12 cellular contexts compared by ENCODE assay signal in the genomic region with DNA sequence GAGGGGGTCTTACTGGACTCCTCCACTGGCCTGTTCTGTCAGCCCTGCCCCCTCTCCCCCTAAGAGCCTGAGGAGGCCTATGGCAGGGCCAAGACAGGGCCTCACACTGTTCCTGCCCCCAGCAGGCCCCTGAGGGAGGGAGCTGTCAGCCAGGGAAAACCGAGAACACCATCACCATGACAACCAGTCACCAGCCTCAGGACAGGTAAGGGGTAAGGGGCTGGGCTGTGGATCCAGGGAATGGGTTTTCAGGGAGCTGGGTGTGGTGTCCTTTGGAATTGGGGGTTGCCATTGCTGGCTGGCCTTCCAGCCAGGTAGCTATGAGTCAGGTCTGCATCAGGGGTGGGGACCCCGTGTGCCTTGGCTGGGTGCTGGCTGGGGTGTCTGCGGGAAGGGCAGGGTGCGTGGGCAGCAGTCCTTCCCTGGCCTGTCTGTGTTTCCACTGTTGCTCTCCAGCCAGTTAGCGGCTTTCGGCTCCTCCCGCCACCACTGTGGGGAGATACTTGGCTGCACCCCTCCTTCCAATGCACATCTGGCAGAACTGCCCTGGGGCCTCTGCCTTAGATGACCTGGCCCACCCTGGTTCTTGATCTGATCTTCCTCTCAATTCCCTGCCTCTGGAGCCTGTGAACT. TPM values are rescaled to one million over a fixed set of nuclear protein-coding genes. Genes with fewer than 3 reads are reported as not detected.
DNase-seq lines count a peak whose midpoint lies in the region; ATAC-seq and TF ChIP-seq lines count a peak whose summit lies in the region.
"Had no signal": no experiment of that assay in that cellular context is flagged by ENCODE, and none has a peak within 500 bp of the region (broad histone marks: within the 10 kb centered on the region; RNA-seq: fewer than 3 reads in every experiment).

No MANE protein-coding gene starts in this region.

- no peak overlapping the region for H3K4me2 ChIP-seq in Loucy (ENCODE audit: low read depth, low read length, poor library complexity, severe bottlenecking)

- H3K27me3 ChIP-seq in Loucy (ENCODE audit: insufficient read depth, low read length, poor library complexity, severe bottlenecking), result no peaks in the 10 kb centered on the region
- H3K27me3 ChIP-seq in right lobe of liver, result no peaks in the 10 kb centered on the region
- H3K27me3 ChIP-seq in stomach smooth muscle (ENCODE audit: control insufficient read depth in 1 of 2, insufficient read depth in 2 of 2, low read length in 2 of 2), result no peaks in the 10 kb centered on the region
- H3K27me3 ChIP-seq: upper lobe of left lung had no signal

- H3K36me3 ChIP-seq in Loucy (ENCODE audit: insufficient read depth, low read length) (peaks cover 5% of the 10 kb centered on the region; the same call in 1 of the 2 replicates), right lobe of liver (peaks cover 0 to 5% (median 0%) of the 10 kb centered on the region in 4 donors), stomach smooth muscle (ENCODE audit: control insufficient read depth in 2 of 2, insufficient read depth in 2 of 2, low read length in 2 of 2) (peaks cover 15 to 25% of the 10 kb centered on the region in 2 donors)

- H3K4me3 ChIP-seq in Loucy (ENCODE audit: low read length, poor library complexity, severe bottlenecking), result no peak overlapping the region
- H3K4me3 ChIP-seq in coronary artery, result peak overlapping the region; percentile 58
- H3K4me3 ChIP-seq in right lobe of liver, result no peak overlapping the region
- H3K4me3 ChIP-seq in stomach smooth muscle (ENCODE audit: low read length in 2 of 2), result peak overlapping the region; percentile 58 to 83
- H3K4me3 ChIP-seq: upper lobe of left lung had no signal

- H3K9ac ChIP-seq in Loucy (ENCODE audit: low read depth, low read length, poor library complexity, severe bottlenecking) (peak overlapping the region; percentile 10), stomach smooth muscle (ENCODE audit: low read length in 2 of 2) (peak overlapping the region; percentile 62 to 66)

- peaks cover 34% of the 10 kb centered on the region for H3K79me2 ChIP-seq in Loucy (ENCODE audit: insufficient read depth, low read length)

- H3K9me3 ChIP-seq in Loucy (ENCODE audit: insufficient read depth, low read depth, low read length), result no peaks in the 10 kb centered on the region
- no peaks in the 10 kb centered on the region for H3K9me3 ChIP-seq in right lobe of liver
- H3K9me3 ChIP-seq in stomach smooth muscle (ENCODE audit: control insufficient read depth in 2 of 2, low read length in 2 of 2), result no peaks in the 10 kb centered on the region
- H3K9me3 ChIP-seq: upper lobe of left lung had no signal

- DNase-seq in coronary artery (ENCODE audit: low spot score), result no peak
- DNase-seq in right lobe of liver, result no peak
- no peak for DNase-seq in dermis blood vessel endothelial cell
- no peak for DNase-seq in AG20443 (ENCODE audit: low spot score)
- DNase-seq in NK-92 treated with Interleukin-12 subunit alpha and Interleukin-12 subunit beta, amount 100 ng/mL, for 24 hours (lab: John Stamatoyannopoulos, UW), result no peak
- DNase-seq: upper lobe of left lung had no signal

- peak overlapping the region; percentile 69 to 87 for H3K27ac ChIP-seq in coronary artery
- H3K27ac ChIP-seq in right lobe of liver, result peak overlapping the region in 2 of 3 donors; percentile 20 to 77
- H3K27ac ChIP-seq in stomach smooth muscle (ENCODE audit: low read length), result peak overlapping the region; percentile 97
- H3K27ac ChIP-seq: epithelial cell of prostate had no signal

- TF ChIP-seq CTCF in Loucy (conservative IDR thresholded peaks at IDR 0.05; ENCODE audit: low read length), result no peak
- no peak for TF ChIP-seq CTCF in coronary artery (IDR thresholded peaks at IDR 0.05)
- TF ChIP-seq CTCF in right lobe of liver (IDR thresholded peaks at IDR 0.05), result no peak

- no peaks in the 10 kb centered on the region for H4K20me1 ChIP-seq in Loucy (ENCODE audit: insufficient read depth, low read length, poor library complexity, severe bottlenecking)

- no peak overlapping the region for H2AFZ ChIP-seq in Loucy (ENCODE audit: low read length)

- ATAC-seq in right lobe of liver (no peak), GM19452 (IDR thresholded peaks at IDR 0.05; ENCODE audit: unreplicated experiment) (no peak)

- 40% methylated on average over 2 of the region's 7 CpGs for WGBS in right lobe of liver (ENCODE audit: insufficient coverage, low coverage, low lambda C conversion rate, missing lambda C conversion rate)

- H3K4me1 ChIP-seq in Loucy (ENCODE audit: insufficient read depth, low read length, poor library complexity, severe bottlenecking), result peaks cover 33% of the 10 kb centered on the region
- H3K4me1 ChIP-seq in right lobe of liver, result peaks cover 0 to 77% (median 28%) of the 10 kb centered on the region in 4 donors
- peaks cover 89% of the 10 kb centered on the region for H3K4me1 ChIP-seq in stomach smooth muscle (ENCODE audit: control insufficient read depth, insufficient read depth, low read length)

- intact Hi-C loops in right lobe of liver (cut with DNase I), result no loop called here

- TF ChIP-seq POLR2A in right lobe of liver (IDR thresholded peaks at IDR 0.05), result no peak

- H3F3A ChIP-seq in Loucy (ENCODE audit: low read depth), result 0 out of 2 replicates have a peak, but pooled peaks cover 2% of the 10 kb centered on the region

- H3K9me2 ChIP-seq in Loucy (replicated peaks; ENCODE audit: low read depth, low read length), result no peaks in the 10 kb centered on the region

RNA-seq across cellular contexts. Expression of a gene that starts 3.9 kb away (rescaled TPM):
- total RNA-seq in right lobe of liver, result 10 to 100 TPM; 27.4 to 51.3 (median 31.4) TPM
- total RNA-seq in dermis blood vessel endothelial cell, result 41.7 and 64.8 TPM in 2 replicates

RNA-seq across cellular contexts. Expression of a gene that starts 10.5 kb away (rescaled TPM):
- total RNA-seq in right lobe of liver (not detected), dermis blood vessel endothelial cell (0.23 TPM in 1 of 2 replicates, not detected in the other)
- total RNA-seq: HT1080, occipital lobe had no signal

RNA-seq across cellular contexts. Expression of a gene that starts 19.6 kb away (rescaled TPM):
- 100 to 1,000 TPM; 183 to 566 (median 345) TPM for total RNA-seq in right lobe of liver
- total RNA-seq in dermis blood vessel endothelial cell, result 558 and 784 TPM in 2 replicates

RNA-seq across cellular contexts. Expression of a gene that starts 30.1 kb away (rescaled TPM):
- total RNA-seq in right lobe of liver (10 to 100 TPM; 15.1 to 29.0 (median 20.9) TPM), dermis blood vessel endothelial cell (43.1 and 52.7 TPM in 2 replicates)

RNA-seq across cellular contexts. Expression of a gene that starts 38.1 kb away (rescaled TPM):
- total RNA-seq in right lobe of liver, result 10 to 100 TPM in 3 of 6 experiments, 1 to 10 TPM in 3; 2.5 to 30.2 (median 10.8) TPM
- total RNA-seq in dermis blood vessel endothelial cell, result 13.4 and 41.7 TPM in 2 replicates

Comparison
In these comparisons a context has a peak if more than half of its experiments do, and no peak if none do; other contexts are left out.
1. H3K4me3 ChIP-seq: peak in coronary artery (single experiment) and stomach smooth muscle (2 of 2); none in Loucy (single experiment) and right lobe of liver (0 of 3).
2. Peak in every context shown above with its lines, with median percentiles within 50 percentile points of each other: H3K27ac ChIP-seq.